Comparison of ENCODE assay signal across 8 cellular contexts in the genomic region with DNA sequence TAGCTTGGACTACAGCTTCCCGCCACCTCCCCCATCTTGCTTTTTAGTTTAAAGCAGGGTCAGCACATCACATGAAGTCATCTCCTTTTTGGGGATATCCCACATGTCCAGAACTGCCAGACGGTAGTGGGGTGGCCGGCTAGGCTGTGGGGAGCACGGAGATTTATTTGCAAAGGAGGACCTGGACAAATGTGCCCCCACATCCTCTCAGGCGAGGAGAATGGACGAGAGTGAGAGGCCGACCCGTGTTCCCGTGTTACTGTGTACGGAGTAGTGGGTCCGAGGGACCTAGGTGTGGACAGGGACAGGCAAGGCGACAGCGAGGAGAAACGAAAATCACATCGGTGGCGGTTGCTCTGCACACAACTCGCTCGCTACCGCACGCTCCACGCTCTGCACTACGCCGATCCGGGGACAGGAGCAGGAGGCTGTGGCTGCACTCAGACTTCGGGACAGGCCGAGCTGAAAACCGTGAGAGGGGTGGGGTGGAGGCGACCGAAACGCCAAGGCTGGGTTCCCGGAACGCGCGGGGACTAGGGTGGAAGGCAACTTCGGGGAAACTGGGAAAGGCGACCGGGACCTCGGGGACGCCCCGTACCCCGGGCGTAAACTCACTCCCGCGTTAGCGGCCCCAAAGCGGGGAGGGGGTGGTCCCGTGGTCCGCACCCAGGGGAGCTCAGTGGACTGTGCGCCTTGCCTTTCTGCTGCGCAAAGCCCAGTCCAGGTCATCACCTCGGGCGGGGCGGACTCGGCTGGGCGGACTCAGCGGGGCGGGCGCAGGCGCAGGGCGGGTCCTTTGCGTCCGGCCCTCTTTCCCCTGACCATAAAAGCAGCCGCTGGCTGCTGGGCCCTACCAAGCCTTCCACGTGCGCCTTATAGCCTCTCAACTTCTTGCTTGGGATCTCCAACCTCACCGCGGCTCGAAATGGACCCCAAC. TPM values are rescaled to one million over a fixed set of nuclear protein-coding genes. Genes with fewer than 3 reads are reported as not detected.
DNase-seq lines count a peak whose midpoint lies in the region; ATAC-seq and TF ChIP-seq lines count a peak whose summit lies in the region.

A gene (plus strand): TSS at position 853 of the 937 bp plus-strand sequence. CDS start 73 bp downstream, at position 926.

- H3K36me3 ChIP-seq in NT2/D1 (ENCODE audit: insufficient read depth, insufficient read length, low read length) = no peaks in the 10 kb centered on the region
- H3K36me3 ChIP-seq in esophagus (ENCODE audit: control insufficient read depth in 2 of 2, insufficient read depth in 2 of 2, low read length in 1 of 2) = no peaks in the 10 kb centered on the region
- H3K36me3 ChIP-seq in mucosa of descending colon (ENCODE audit: low read depth) = no peaks in the 10 kb centered on the region
- no peaks in the 10 kb centered on the region for H3K36me3 ChIP-seq in vagina

- H3K4me3 ChIP-seq in NT2/D1 (ENCODE audit: insufficient read length, low read depth) (peak within 1 kb of the TSS; percentile 55), esophagus (ENCODE audit: low read depth in 1 of 2, low read length in 2 of 2) (peak within 1 kb of the TSS; percentile 7 to 39), mucosa of descending colon (no peak within 1 kb of the TSS), vagina (peak within 1 kb of the TSS; percentile 45 to 50)

- 15 to 19% methylated on average over 49 to 68 of the region's 68 CpGs for WGBS in esophagus, 2 donors

- no peak within 1 kb of the TSS for H3K27ac ChIP-seq in esophagus (ENCODE audit: low read depth in 2 of 2, low read length in 1 of 2)
- H3K27ac ChIP-seq in vagina = peak within 1 kb of the TSS; percentile 70

- peak within 1 kb of the TSS; percentile 80 for H3K9ac ChIP-seq in NT2/D1 (ENCODE audit: insufficient read length, low read depth)

- intact Hi-C loops in mucosa of descending colon (cut with DNase I, micrococcal nuclease) = no loop called here
- intact Hi-C loops in vagina (cut with DNase I) = no loop called here

- H3K4me1 ChIP-seq in NT2/D1 (ENCODE audit: insufficient read depth, insufficient read length) (peaks cover 7% of the 10 kb centered on the region), esophagus (ENCODE audit: control insufficient read depth in 2 of 2, insufficient read depth in 2 of 2, low read length in 1 of 2) (peaks cover 0 to 11% of the 10 kb centered on the region in 2 donors), mucosa of descending colon (ENCODE audit: low read depth) (peaks cover 18% of the 10 kb centered on the region), vagina (peaks cover 26% of the 10 kb centered on the region)

- peak; percentile 88 for ATAC-seq in mucosa of descending colon
- ATAC-seq in GM21619 (IDR thresholded peaks at IDR 0.05; ENCODE audit: unreplicated experiment) = no peak

- DNase-seq in AG08396 (ENCODE audit: low spot score) (peak; percentile 81), NT2/D1 (ENCODE audit: low read depth, low spot score) (no peak), mucosa of descending colon (peak; percentile 87 to 89 (median 89)), vagina (ENCODE audit: extremely low spot score in 2 of 2) (no peak), CD1c-positive myeloid dendritic cell (ENCODE audit: extremely low spot score) (no peak)
- no peak for DNase-seq in stimulated activated CD8-positive, alpha-beta memory T cell treated with anti-CD3 and anti-CD28 coated beads, Interleukin-4, amount 100 ng/mL, for 48 hours

- TF ChIP-seq CTCF in mucosa of descending colon (IDR thresholded peaks at IDR 0.05) (no peak), vagina (IDR thresholded peaks at IDR 0.05) (no peak)

- TF ChIP-seq POLR2A in vagina (IDR thresholded peaks at IDR 0.05) = peak in 1 of 2 donors; percentile 43

- H3K9me3 ChIP-seq in NT2/D1 (ENCODE audit: insufficient read depth, low read length) (no peaks in the 10 kb centered on the region), esophagus (ENCODE audit: control insufficient read depth in 2 of 2, insufficient read depth in 1 of 2, low read depth in 1 of 2, low read length in 1 of 2) (no peaks in the 10 kb centered on the region), mucosa of descending colon (no peaks in the 10 kb centered on the region), vagina (no peaks in the 10 kb centered on the region)

- H3K27me3 ChIP-seq in NT2/D1 (ENCODE audit: insufficient read depth, insufficient read length) (peaks cover 75% of the 10 kb centered on the region), esophagus (ENCODE audit: control insufficient read depth in 1 of 2, insufficient read depth in 2 of 2, low read length in 2 of 2) (peaks cover 3% of the 10 kb centered on the region in 2 donors), vagina (no peaks in the 10 kb centered on the region)

RNA-seq across cellular contexts. Expression of the gene that starts here (rescaled TPM):
- 10 to 100 TPM in 1 of 2 donors, 1 to 10 TPM in 1; 9.8 to 10.3 TPM for polyA plus RNA-seq in esophagus
- 1 to 10 TPM; 4.5 to 9.7 (median 8.9) TPM for total RNA-seq in mucosa of descending colon
- 110 TPM for total RNA-seq in vagina

Comparison
In these comparisons a context has a peak if more than half of its experiments do, and no peak if none do; other contexts are left out.
1. RNA of the gene that starts here (total RNA-seq): 110 TPM in vagina (single experiment); 4.5 to 9.7 TPM in mucosa of descending colon; every median in the first group is over 10 times any median in the second.
2. DNase-seq: peak in AG08396 (single experiment) and mucosa of descending colon (3 of 3); none in NT2/D1 (single experiment), vagina (0 of 2), stimulated activated CD8-positive, alpha-beta memory T cell treated with anti-CD3 and anti-CD28 coated beads, Interleukin-4, amount 100 ng/mL, for 48 hours (single experiment) and CD1c-positive myeloid dendritic cell (single experiment).